In genomic region chrX:69153060-69153730, GRCh38 we compare ENCODE assay signal across 9 cellular contexts. TPM values are rescaled to one million over a fixed set of nuclear protein-coding genes. Genes with fewer than 3 reads are reported as not detected.
DNase-seq lines count a peak whose midpoint lies in the region; ATAC-seq and TF ChIP-seq lines count a peak whose summit lies in the region.
"Had no signal": no experiment of that assay in that cellular context is flagged by ENCODE, and none has a peak within 500 bp of the region (broad histone marks: within the 10 kb centered on the region; RNA-seq: fewer than 3 reads in every experiment).

No MANE protein-coding gene starts in this region.

- no peak for TF ChIP-seq CTCF in NB4 (IDR thresholded peaks at IDR 0.05; ENCODE audit: low read depth, low read length)
- no peak for TF ChIP-seq CTCF in coronary artery (IDR thresholded peaks at IDR 0.05)
- no peak for TF ChIP-seq CTCF in Peyer's patch (IDR thresholded peaks at IDR 0.05)
- no peak for TF ChIP-seq CTCF in activated CD8-positive, alpha-beta T cell treated with anti-CD3 and anti-CD28 coated beads for 36 hours (IDR thresholded peaks at IDR 0.05)

- no peaks in the 10 kb centered on the region for H3K4me1 ChIP-seq in Peyer's patch

- H3K36me3 ChIP-seq in Peyer's patch (no peaks in the 10 kb centered on the region), MG63 (no peaks in the 10 kb centered on the region)

- TF ChIP-seq POLR2A in NB4 (IDR thresholded peaks at IDR 0.05; ENCODE audit: extremely low read depth, insufficient read length) (no peak), Peyer's patch (IDR thresholded peaks at IDR 0.05) (no peak)

- no peaks in the 10 kb centered on the region for H3K9me3 Mint-ChIP-seq in activated CD8-positive, alpha-beta T cell treated with anti-CD3 and anti-CD28 coated beads for 36 hours

- CTCF ChIA-PET in activated CD8-positive, alpha-beta T cell treated with anti-CD3 and anti-CD28 coated beads for 36 hours (lab: Charles Lee) = no interaction called here

- POLR2A ChIA-PET in activated CD8-positive, alpha-beta T cell treated with anti-CD3 and anti-CD28 coated beads for 36 hours (lab: Charles Lee) = no interaction called here

- H3K9me3 ChIP-seq in Peyer's patch (no peaks in the 10 kb centered on the region), MG63 (no peaks in the 10 kb centered on the region)

- no peaks in the 10 kb centered on the region for H3K36me3 Mint-ChIP-seq in activated CD8-positive, alpha-beta T cell treated with anti-CD3 and anti-CD28 coated beads for 36 hours (ENCODE audit: low read depth)

- H3K27me3 ChIP-seq in Peyer's patch = no peaks in the 10 kb centered on the region
- no peaks in the 10 kb centered on the region for H3K27me3 ChIP-seq in MG63

- peak; percentile 37 for DNase-seq in NB4 (ENCODE audit: low read depth)
- DNase-seq in coronary artery (ENCODE audit: low spot score) = peak; percentile 71
- peak; percentile 86 for DNase-seq in left kidney (ENCODE audit: low read depth, low spot score)
- peak; percentile 80 for DNase-seq in superior temporal gyrus (ENCODE audit: extremely low spot score)
- DNase-seq in Peyer's patch = no peak
- no peak for DNase-seq in activated CD8-positive, alpha-beta T cell treated with anti-CD3 and anti-CD28 coated beads for 36 hours
- DNase-seq in MG63 = no peak
- DNase-seq: NCI-H1048 had no signal

- H3K27me3 Mint-ChIP-seq in activated CD8-positive, alpha-beta T cell treated with anti-CD3 and anti-CD28 coated beads for 36 hours = peaks cover 2% of the 10 kb centered on the region

- no peak overlapping the region for H3K4me3 Mint-ChIP-seq in activated CD8-positive, alpha-beta T cell treated with anti-CD3 and anti-CD28 coated beads for 36 hours

- H3K4me1 Mint-ChIP-seq in activated CD8-positive, alpha-beta T cell treated with anti-CD3 and anti-CD28 coated beads for 36 hours (ENCODE audit: low read depth) = no peaks in the 10 kb centered on the region

- H3K27ac ChIP-seq in coronary artery = no peak overlapping the region
- no peak overlapping the region for H3K27ac ChIP-seq in Peyer's patch

- ATAC-seq in GM18511 (IDR thresholded peaks at IDR 0.05; ENCODE audit: unreplicated experiment) = no peak
- no peak for ATAC-seq in activated CD8-positive, alpha-beta T cell treated with anti-CD3 and anti-CD28 coated beads for 36 hours

- intact Hi-C loops in activated CD8-positive, alpha-beta T cell treated with anti-CD3 and anti-CD28 coated beads for 36 hours (cut with micrococcal nuclease) = no loop called here

- H3K4me3 ChIP-seq in NB4 (ENCODE audit: low read depth, low read length) (no peak overlapping the region), coronary artery (no peak overlapping the region), Peyer's patch (no peak overlapping the region), MG63 (no peak overlapping the region)

- H3K27ac Mint-ChIP-seq in activated CD8-positive, alpha-beta T cell treated with anti-CD3 and anti-CD28 coated beads for 36 hours = no peak overlapping the region

RNA-seq across cellular contexts. Expression of gene PJA1, which starts 12.1 kb away (rescaled TPM):
- total RNA-seq in Peyer's patch = 10 to 100 TPM in 1 of 4 donors, 1 to 10 TPM in 3; 4.2 to 50.3 (median 6.1) TPM
- total RNA-seq in activated CD8-positive, alpha-beta T cell treated with anti-CD3 and anti-CD28 coated beads for 36 hours = 10 to 100 TPM; 21.0 to 22.6 TPM
- total RNA-seq in MG63 (2014; rRNA removed; shearing (Covaris generic); ENCODE audit: low replicate concordance) = 25.3 and 35.2 TPM in 2 replicates

Comparison
In these comparisons a context has a peak if more than half of its experiments do, and no peak if none do; other contexts are left out.
1. DNase-seq: peak in NB4 (single experiment), coronary artery (single experiment), left kidney (single experiment) and superior temporal gyrus (single experiment); none in Peyer's patch (0 of 3), activated CD8-positive, alpha-beta T cell treated with anti-CD3 and anti-CD28 coated beads for 36 hours (single experiment) and MG63 (single experiment).